Comparison of ENCODE assay signal across 8 cellular contexts in the genomic region with DNA sequence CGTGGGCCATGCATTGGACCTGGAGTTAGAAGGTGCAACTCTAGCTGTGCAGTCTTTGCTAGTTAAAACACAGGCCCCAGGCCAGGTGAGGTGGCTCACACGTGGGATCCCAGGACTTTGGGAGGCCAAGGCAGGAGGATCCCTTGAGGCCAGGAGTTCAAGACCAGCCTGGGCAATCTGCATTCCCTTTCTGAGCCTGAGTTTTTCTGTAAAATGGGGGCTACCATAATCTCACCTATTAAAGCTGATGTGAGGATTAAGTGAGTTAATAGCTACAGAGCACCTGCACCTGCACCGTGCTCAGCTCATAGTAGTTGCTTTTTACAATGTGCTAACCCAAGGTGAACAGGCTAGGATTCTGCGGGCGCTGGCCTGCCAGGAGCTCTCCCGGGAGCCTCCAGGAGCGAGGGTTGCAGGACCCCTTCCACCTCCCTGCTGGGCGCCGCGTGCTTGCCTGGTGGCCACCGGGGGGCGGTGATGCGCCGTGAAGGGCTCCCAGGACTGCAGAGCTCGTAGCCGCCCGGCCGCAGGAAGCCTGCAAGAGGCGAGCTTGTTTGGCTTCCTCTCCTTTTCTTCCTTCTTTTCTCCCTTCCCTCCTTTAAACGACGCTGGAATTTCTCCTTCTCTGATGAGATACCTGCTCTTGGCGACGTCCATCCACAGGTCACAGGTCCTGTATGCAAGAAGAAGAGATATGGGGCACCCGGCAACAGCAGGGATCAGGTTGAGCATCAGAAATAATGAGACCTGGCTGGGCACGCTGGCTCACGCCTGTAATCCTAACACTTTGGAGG. TPM values are rescaled to one million over a fixed set of nuclear protein-coding genes. Genes with fewer than 3 reads are reported as not detected.
A peak's percentile ranks its signal among the peaks of the same experiment; 100 is the strongest.
DNase-seq lines count a peak whose midpoint lies in the region; ATAC-seq and TF ChIP-seq lines count a peak whose summit lies in the region.

No MANE protein-coding gene starts in this region.

- intact Hi-C loops in thyroid gland (cut with DNase I), result loop anchor here (10.0 kb wide), 1 partner anchor 114 kb away; no protein-coding TSS in a partner anchor

- H3K9me3 ChIP-seq in thyroid gland, result no peaks in the 10 kb centered on the region

- TF ChIP-seq POLR2A in thyroid gland (IDR thresholded peaks at IDR 0.05), result no peak

- H3K27ac ChIP-seq in thyroid gland, result no peak overlapping the region

- no peaks in the 10 kb centered on the region for H3K27me3 ChIP-seq in thyroid gland

- H3K4me1 ChIP-seq in thyroid gland, result peaks cover 0 to 6% of the 10 kb centered on the region in 2 donors

- no peaks in the 10 kb centered on the region for H3K36me3 ChIP-seq in thyroid gland

- DNase-seq in NCI-H748 (lab: John Stamatoyannopoulos, UW; ENCODE audit: unreplicated experiment) (peak; percentile 64), epithelial cell of proximal tubule (ENCODE audit: low read depth) (no peak), non-pigmented ciliary epithelial cell (ENCODE audit: low read depth) (peak; percentile 5), thyroid gland (peak; percentile 65 to 73)
- peak; percentile 20 for DNase-seq in activated CD8-positive, alpha-beta memory T cell treated with anti-CD3 and anti-CD28 coated beads, Interleukin-2, amount 50 U/mL, for 24 hours (ENCODE audit: extremely low read depth)

- peak overlapping the region; percentile 25 for H3K4me3 ChIP-seq in epithelial cell of proximal tubule (ENCODE audit: low read depth, low read length)
- H3K4me3 ChIP-seq in thyroid gland (replicated peaks in 1 of 3), result no peak overlapping the region

- 10 to 15% methylated on average over 24 to 26 of the region's 26 CpGs for WGBS in thyroid gland, 2 donors

- ATAC-seq in GM19397 (IDR thresholded peaks at IDR 0.05; ENCODE audit: unreplicated experiment) (no peak), HG03460 (IDR thresholded peaks at IDR 0.05; ENCODE audit: unreplicated experiment) (no peak)

- peak; percentile 59 for TF ChIP-seq CTCF in GM12873 (IDR thresholded peaks at IDR 0.05; ENCODE audit: insufficient read depth, low read depth, low read length, missing control alignments)
- peak; percentile 81 for TF ChIP-seq CTCF in epithelial cell of proximal tubule (conservative IDR thresholded peaks at IDR 0.05; ENCODE audit: low read depth, low read length)
- TF ChIP-seq CTCF in thyroid gland (IDR thresholded peaks at IDR 0.05), result peak in 5 of 6 experiments; percentile 20 to 74 (median 55)

RNA-seq across cellular contexts. Expression of a gene that starts 51.3 kb away (rescaled TPM):
- total RNA-seq in epithelial cell of proximal tubule (16.2 and 23.9 TPM in 2 replicates), thyroid gland (10 to 100 TPM; 34.3 to 46.4 (median 38.7) TPM)

RNA-seq across cellular contexts. Expression of a gene that starts 54.7 kb away (rescaled TPM):
- total RNA-seq in epithelial cell of proximal tubule (91.2 and 174 TPM in 2 replicates), thyroid gland (1 to 10 TPM; 1.1 to 5.0 (median 3.2) TPM)

Comparison
In these comparisons a context has a peak if more than half of its experiments do, and no peak if none do; other contexts are left out.
1. RNA of a gene that starts 54.7 kb away (total RNA-seq): 91.2 to 174 TPM in epithelial cell of proximal tubule; 1.1 to 5.0 TPM in thyroid gland; every median in the first group is over 10 times any median in the second.
2. Peak in every context shown above with its lines, with median percentiles within 50 percentile points of each other: CTCF ChIP-seq.